ENCODE assay signal across 24 cellular contexts in the genomic region with DNA sequence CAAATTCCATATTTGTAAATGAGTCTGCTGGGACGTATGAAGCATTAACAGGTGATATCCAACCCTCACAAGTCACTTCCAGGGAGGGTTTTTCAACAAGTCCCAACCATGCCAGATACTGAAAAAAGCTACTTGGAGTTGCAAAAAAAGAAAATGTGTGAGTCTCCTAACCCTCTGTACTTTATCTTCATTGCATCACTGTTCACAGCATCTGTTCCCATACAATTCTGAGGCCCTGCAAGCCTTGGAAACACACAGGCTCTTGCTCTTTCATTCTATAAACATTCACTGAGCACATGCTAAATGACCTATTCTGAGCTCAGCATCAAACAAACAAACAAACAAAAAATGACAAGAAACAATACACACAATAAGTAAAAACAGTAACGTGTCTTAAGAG.
DNase-seq lines count a peak whose midpoint lies in the region; ATAC-seq, FAIRE-seq and TF ChIP-seq lines count a peak whose summit lies in the region.
"Had no signal": no experiment of that assay in that cellular context is flagged by ENCODE, and none has a peak within 500 bp of the region (broad histone marks: within the 10 kb centered on the region; RNA-seq: fewer than 3 reads in every experiment).

No MANE protein-coding gene starts in this region.

- peak overlapping the region; percentile 20 for H3K27ac ChIP-seq in vagina
- H3K27ac ChIP-seq: KMS-11 had no signal

- DNase-seq in Right ventricle myocardium superior: no peak
- DNase-seq in cardiac septum (ENCODE audit: low spot score): no peak
- DNase-seq in chondrocyte (ENCODE audit: low spot score): no peak
- peak; percentile 95 for DNase-seq in fibroblast of villous mesenchyme (ENCODE audit: low read depth)
- DNase-seq in vagina (ENCODE audit: extremely low spot score in 2 of 2): no peak
- DNase-seq in H54 (ENCODE audit: insufficient read length, low spot score): no peak
- DNase-seq in central memory CD4-positive, alpha-beta T cell: no peak
- no peak for DNase-seq in NCI-H774 (lab: John Stamatoyannopoulos, UW)
- DNase-seq: ACHN; activated CD4-positive, alpha-beta T cell treated with anti-CD3 and anti-CD28 coated beads for 1 hour; activated naive CD4-positive, alpha-beta T cell treated with Interleukin-2 at 50 U/mL for 16 hours; activated T-cell treated with anti-CD3 and anti-CD28 coated beads, Interleukin-2, amount 50 U/mL, for 4 hours; C1 segment of cervical spinal cord; Caco-2; glutamatergic neuron; H9; NCI-H526; posterior cingulate gyrus; stomach; T-helper 17 cell; trophoblast cell had no signal

- intact Hi-C loops in Right ventricle myocardium superior (cut with DNase I): no loop called here
- intact Hi-C loops in cardiac septum (cut with DNase I): no loop called here
- intact Hi-C loops in vagina (cut with DNase I): loop anchor here (10.0 kb wide), 1 partner anchor 122 kb away; the partner anchor contains the start of gene RFTN1

- no peaks in the 10 kb centered on the region for H3K9me3 ChIP-seq in vagina
- H3K9me3 ChIP-seq: Caco-2, stomach had no signal

- H3K4me3 ChIP-seq in fibroblast of villous mesenchyme (ENCODE audit: low read depth, low read length) (no peak overlapping the region), vagina (no peak overlapping the region)
- H3K4me3 ChIP-seq: stomach had no signal

- H3K4me1 ChIP-seq in vagina: peaks cover 36% of the 10 kb centered on the region
- H3K4me1 ChIP-seq: Caco-2, stomach had no signal

- FAIRE-seq in H54 (lab: Jason Lieb, UNC): no peak
- FAIRE-seq: RCC 7860 had no signal

- H3K4me3 Mint-ChIP-seq in chondrocyte (ENCODE audit: unreplicated experiment): no peak overlapping the region
- H3K4me3 Mint-ChIP-seq: activated T-cell treated with anti-CD3 and anti-CD28 coated beads, Interleukin-2, amount 50 U/mL, for 4 hours; H9; T-helper 17 cell had no signal

- H3K4me1 Mint-ChIP-seq in chondrocyte (ENCODE audit: low read depth): peaks cover 48% of the 10 kb centered on the region

- TF ChIP-seq CTCF in chondrocyte (IDR thresholded peaks at IDR 0.05) (no peak), fibroblast of villous mesenchyme (IDR thresholded peaks at IDR 0.05; ENCODE audit: insufficient read depth, low read depth, low read length) (no peak), vagina (IDR thresholded peaks at IDR 0.05) (no peak)

- peaks cover 4% of the 10 kb centered on the region for H3K36me3 Mint-ChIP-seq in chondrocyte (ENCODE audit: low read depth)

- peak; percentile 34 for ATAC-seq in Right ventricle myocardium superior (ENCODE audit: poor library complexity)
- ATAC-seq: activated T-cell treated with anti-CD3 and anti-CD28 coated beads, Interleukin-2, amount 50 U/mL, for 4 hours; sciatic nerve; T-helper 17 cell had no signal

- H3K9me3 Mint-ChIP-seq in chondrocyte (ENCODE audit: low read depth): no peaks in the 10 kb centered on the region
- H3K9me3 Mint-ChIP-seq: activated T-cell treated with anti-CD3 and anti-CD28 coated beads, Interleukin-2, amount 50 U/mL, for 4 hours; H9 had no signal

- H3K27me3 Mint-ChIP-seq in chondrocyte (ENCODE audit: low read depth): no peaks in the 10 kb centered on the region
- H3K27me3 Mint-ChIP-seq: T-helper 17 cell had no signal

- TF ChIP-seq POLR2A in vagina (IDR thresholded peaks at IDR 0.05): no peak
- TF ChIP-seq POLR2A in H54 (IDR thresholded peaks at IDR 0.05; ENCODE audit: low read depth, low read length): no peak

- H3K27me3 ChIP-seq in vagina: no peaks in the 10 kb centered on the region
- H3K27me3 ChIP-seq: stomach had no signal

- no peaks in the 10 kb centered on the region for H3K36me3 ChIP-seq in vagina
- H3K36me3 ChIP-seq: stomach had no signal

- H3K27ac Mint-ChIP-seq in chondrocyte (ENCODE audit: unreplicated experiment): peak overlapping the region; percentile 64
- H3K27ac Mint-ChIP-seq: H9, T-helper 17 cell had no signal
